In genomic region chr18:14924226-14924625, GRCh38 we compare ENCODE assay signal across 26 cellular contexts.
"Had no signal": no experiment of that assay in that cellular context is flagged by ENCODE, and none has a peak within 500 bp of the region (broad histone marks: within the 10 kb centered on the region; RNA-seq: fewer than 3 reads in every experiment).

No MANE protein-coding gene starts in this region.

- H3K9me3 Mint-ChIP-seq: activated naive CD4-positive, alpha-beta T cell treated with anti-CD3 and anti-CD28 coated beads for 36 hours; effector memory CD8-positive, alpha-beta T cell had no signal

- H3K27me3 Mint-ChIP-seq: effector memory CD8-positive, alpha-beta T cell had no signal

- ATAC-seq: activated CD4-positive, CD25-positive, alpha-beta regulatory T cell treated with anti-CD3 and anti-CD28 coated beads, Interleukin-2, amount 50 U/mL, for 24 hours; body of pancreas; effector memory CD8-positive, alpha-beta T cell; esophagus mucosa; gastroesophageal sphincter; natural killer cell; pancreas; stimulated activated naive CD8-positive, alpha-beta T cell treated with anti-CD3 and anti-CD28 coated beads, Interleukin-15, Interleukin-2, amounts not matched to agents 100 U/mL and 50 U/mL, for 24 hours; upper lobe of right lung had no signal

- H3K36me3 Mint-ChIP-seq: natural killer cell had no signal

- H3K9me3 ChIP-seq: body of pancreas, gastroesophageal sphincter, left ventricle myocardium inferior, pancreas, psoas muscle, right atrium auricular region, thyroid gland, upper lobe of right lung had no signal

- H3K27ac ChIP-seq: body of pancreas, gastroesophageal sphincter, left ventricle myocardium inferior, pancreas, psoas muscle, right atrium auricular region, thyroid gland, upper lobe of right lung, VCaP had no signal

- H3K4me3 ChIP-seq: body of pancreas, gastroesophageal sphincter, left ventricle myocardium inferior, pancreas, psoas muscle, right atrium auricular region, thyroid gland, upper lobe of right lung had no signal

- H3K27me3 ChIP-seq: body of pancreas, gastroesophageal sphincter, pancreas, right atrium auricular region, thyroid gland, upper lobe of right lung had no signal

- H3K27ac Mint-ChIP-seq: activated naive CD4-positive, alpha-beta T cell treated with anti-CD3 and anti-CD28 coated beads for 36 hours; natural killer cell had no signal

- DNase-seq: activated CD4-positive, alpha-beta T cell treated with anti-CD3 and anti-CD28 coated beads, Interleukin-2, amount 50 U/mL, for 1 hour; activated CD8-positive, alpha-beta memory T cell treated with anti-CD3 and anti-CD28 coated beads, Interleukin-2, amount 50 U/mL, for 48 hours; activated naive CD4-positive, alpha-beta T cell treated with anti-CD3 and anti-CD28 coated beads for 36 hours; activated T-cell treated with anti-CD3 and anti-CD28 coated beads, Interleukin-2, amount 50 U/mL, for 48 hours; anterior cingulate cortex; body of pancreas; caudate nucleus; effector memory CD8-positive, alpha-beta T cell; head of caudate nucleus; hypothalamus; left ventricle myocardium inferior; midbrain; natural killer cell; pancreas; psoas muscle; stimulated activated CD4-positive, alpha-beta T cell treated with anti-CD3 and anti-CD28 coated beads, Interleukin-12 subunit alpha, Interleukin-12 subunit beta, amount 100 ng/mL, for 4 hours; stimulated activated CD4-positive, alpha-beta T cell treated with anti-CD3 and anti-CD28 coated beads, Interleukin-4, amount 100 ng/mL, for 4 hours; stimulated activated naive CD8-positive, alpha-beta T cell treated with anti-CD3 and anti-CD28 coated beads, Interleukin-15, Interleukin-2, amounts not matched to agents 100 U/mL and 50 U/mL, for 24 hours; substantia nigra; thyroid gland; upper lobe of right lung had no signal

- H3K4me3 Mint-ChIP-seq: activated naive CD4-positive, alpha-beta T cell treated with anti-CD3 and anti-CD28 coated beads for 36 hours; effector memory CD8-positive, alpha-beta T cell; natural killer cell had no signal

- H3K4me1 ChIP-seq: gastroesophageal sphincter, pancreas, psoas muscle, right atrium auricular region, thyroid gland, upper lobe of right lung had no signal

- H3K36me3 ChIP-seq: gastroesophageal sphincter, left ventricle myocardium inferior, pancreas, right atrium auricular region, thyroid gland, upper lobe of right lung had no signal
